In the genomic region with DNA sequence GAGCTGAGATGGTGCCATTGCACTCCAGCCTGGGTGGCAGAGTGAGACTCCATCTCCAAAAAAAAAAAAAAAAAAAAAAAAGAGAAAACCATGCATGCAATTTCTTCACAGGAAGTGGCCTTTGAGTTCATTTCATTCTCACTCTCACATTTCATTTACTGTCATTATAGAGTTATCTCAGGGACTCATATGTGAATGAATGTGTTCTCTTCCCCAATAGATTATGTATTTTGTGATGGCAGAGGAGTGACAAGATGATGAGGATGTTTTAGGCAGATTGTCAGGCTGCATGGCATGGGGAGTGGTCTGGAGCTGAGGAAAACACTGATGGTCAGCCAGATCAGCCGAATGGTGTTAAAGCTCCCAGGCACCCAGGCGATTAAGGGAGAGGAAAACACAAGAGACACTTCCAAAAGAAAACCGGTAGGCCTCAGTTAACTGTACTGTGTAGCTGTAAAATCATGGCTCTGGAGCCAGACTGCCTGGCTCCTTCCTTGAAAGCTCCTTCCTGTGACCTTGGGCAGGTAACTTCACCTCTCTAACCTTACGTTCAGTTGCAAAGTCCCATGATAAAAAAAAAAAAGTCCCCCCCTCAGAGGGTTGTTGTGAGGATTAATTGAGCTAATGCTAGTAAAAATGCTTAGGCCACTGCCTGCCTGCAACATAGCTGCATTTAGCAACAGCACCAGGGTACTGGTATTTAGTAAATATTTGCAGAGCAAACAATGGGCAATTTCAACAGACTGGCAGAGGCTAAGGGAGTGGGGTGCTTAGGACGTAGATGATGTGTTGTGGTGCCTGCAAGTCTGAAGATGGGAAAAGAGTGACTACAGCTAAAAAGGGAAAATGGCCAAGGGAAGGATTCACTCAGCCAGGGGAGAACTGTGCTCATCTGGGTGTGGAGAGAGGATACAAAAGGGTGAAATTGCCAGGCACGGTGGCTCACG, we compare ENCODE assay signal across 1 cellular context.
TF ChIP-seq lines count a peak whose summit lies in the region.

No MANE protein-coding gene starts in this region.

TF ChIP-seq in liver, 16 proteins besides CTCF, POLR2A, EP300 and RAD21:
- TF ChIP-seq, protein P1, sequence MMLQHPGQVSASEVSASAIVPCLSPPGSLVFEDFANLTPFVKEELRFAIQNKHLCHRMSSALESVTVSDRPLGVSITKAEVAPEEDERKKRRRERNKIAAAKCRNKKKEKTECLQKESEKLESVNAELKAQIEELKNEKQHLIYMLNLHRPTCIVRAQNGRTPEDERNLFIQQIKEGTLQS (IDR thresholded peaks at IDR 0.05) = peak; percentile 72
- TF ChIP-seq EGR1 (IDR thresholded peaks at IDR 0.05; ENCODE audit: low read depth in 2 of 2) (peak in 1 of 2 donors; percentile 41), JUND (IDR thresholded peaks at IDR 0.05) (peak; percentile 65 to 78), HNF4A (conservative IDR thresholded peaks at IDR 0.05) (peak; percentile 61 to 64), TAF1 (conservative IDR thresholded peaks at IDR 0.05) (no peak), RXRA (IDR thresholded peaks at IDR 0.05) (peak; percentile 83), FOXA2 (IDR thresholded peaks at IDR 0.05) (peak; percentile 82), YY1 (IDR thresholded peaks at IDR 0.05) (peak; percentile 71), GABPA (IDR thresholded peaks at IDR 0.05 in 1 of 2, conservative IDR thresholded peaks at IDR 0.05 in 1 of 2) (no peak), FOXA1 (IDR thresholded peaks at IDR 0.05) (peak; percentile 86), SP1 (IDR thresholded peaks at IDR 0.05) (peak; percentile 84), HNF4G (IDR thresholded peaks at IDR 0.05) (no peak), NR2F2 (IDR thresholded peaks at IDR 0.05) (peak; percentile 37)
- TF ChIP-seq, protein P2, sequence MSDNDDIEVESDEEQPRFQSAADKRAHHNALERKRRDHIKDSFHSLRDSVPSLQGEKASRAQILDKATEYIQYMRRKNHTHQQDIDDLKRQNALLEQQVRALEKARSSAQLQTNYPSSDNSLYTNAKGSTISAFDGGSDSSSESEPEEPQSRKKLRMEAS (IDR thresholded peaks at IDR 0.05) = peak; percentile 66
- TF ChIP-seq, protein P3, sequence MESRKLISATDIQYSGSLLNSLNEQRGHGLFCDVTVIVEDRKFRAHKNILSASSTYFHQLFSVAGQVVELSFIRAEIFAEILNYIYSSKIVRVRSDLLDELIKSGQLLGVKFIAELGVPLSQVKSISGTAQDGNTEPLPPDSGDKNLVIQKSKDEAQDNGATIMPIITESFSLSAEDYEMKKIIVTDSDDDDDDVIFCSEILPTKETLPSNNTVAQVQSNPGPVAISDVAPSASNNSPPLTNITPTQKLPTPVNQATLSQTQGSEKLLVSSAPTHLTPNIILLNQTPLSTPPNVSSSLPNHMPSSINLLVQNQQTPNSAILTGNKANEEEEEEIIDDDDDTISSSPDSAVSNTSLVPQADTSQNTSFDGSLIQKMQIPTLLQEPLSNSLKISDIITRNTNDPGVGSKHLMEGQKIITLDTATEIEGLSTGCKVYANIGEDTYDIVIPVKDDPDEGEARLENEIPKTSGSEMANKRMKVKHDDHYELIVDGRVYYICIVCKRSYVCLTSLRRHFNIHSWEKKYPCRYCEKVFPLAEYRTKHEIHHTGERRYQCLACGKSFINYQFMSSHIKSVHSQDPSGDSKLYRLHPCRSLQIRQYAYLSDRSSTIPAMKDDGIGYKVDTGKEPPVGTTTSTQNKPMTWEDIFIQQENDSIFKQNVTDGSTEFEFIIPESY (IDR thresholded peaks at IDR 0.05) = peak; percentile 63
- TF ChIP-seq, protein P4, sequence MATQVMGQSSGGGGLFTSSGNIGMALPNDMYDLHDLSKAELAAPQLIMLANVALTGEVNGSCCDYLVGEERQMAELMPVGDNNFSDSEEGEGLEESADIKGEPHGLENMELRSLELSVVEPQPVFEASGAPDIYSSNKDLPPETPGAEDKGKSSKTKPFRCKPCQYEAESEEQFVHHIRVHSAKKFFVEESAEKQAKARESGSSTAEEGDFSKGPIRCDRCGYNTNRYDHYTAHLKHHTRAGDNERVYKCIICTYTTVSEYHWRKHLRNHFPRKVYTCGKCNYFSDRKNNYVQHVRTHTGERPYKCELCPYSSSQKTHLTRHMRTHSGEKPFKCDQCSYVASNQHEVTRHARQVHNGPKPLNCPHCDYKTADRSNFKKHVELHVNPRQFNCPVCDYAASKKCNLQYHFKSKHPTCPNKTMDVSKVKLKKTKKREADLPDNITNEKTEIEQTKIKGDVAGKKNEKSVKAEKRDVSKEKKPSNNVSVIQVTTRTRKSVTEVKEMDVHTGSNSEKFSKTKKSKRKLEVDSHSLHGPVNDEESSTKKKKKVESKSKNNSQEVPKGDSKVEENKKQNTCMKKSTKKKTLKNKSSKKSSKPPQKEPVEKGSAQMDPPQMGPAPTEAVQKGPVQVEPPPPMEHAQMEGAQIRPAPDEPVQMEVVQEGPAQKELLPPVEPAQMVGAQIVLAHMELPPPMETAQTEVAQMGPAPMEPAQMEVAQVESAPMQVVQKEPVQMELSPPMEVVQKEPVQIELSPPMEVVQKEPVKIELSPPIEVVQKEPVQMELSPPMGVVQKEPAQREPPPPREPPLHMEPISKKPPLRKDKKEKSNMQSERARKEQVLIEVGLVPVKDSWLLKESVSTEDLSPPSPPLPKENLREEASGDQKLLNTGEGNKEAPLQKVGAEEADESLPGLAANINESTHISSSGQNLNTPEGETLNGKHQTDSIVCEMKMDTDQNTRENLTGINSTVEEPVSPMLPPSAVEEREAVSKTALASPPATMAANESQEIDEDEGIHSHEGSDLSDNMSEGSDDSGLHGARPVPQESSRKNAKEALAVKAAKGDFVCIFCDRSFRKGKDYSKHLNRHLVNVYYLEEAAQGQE (IDR thresholded peaks at IDR 0.05) = peak; percentile 46
